Comparison of ENCODE assay signal across 1 cellular context in genomic region chr18:79434611-79435010, GRCh38.
TF ChIP-seq lines count a peak whose summit lies in the region.

No MANE protein-coding gene starts in this region.

TF ChIP-seq in GM12878, 131 proteins besides CTCF, POLR2A, EP300 and RAD21:
- TF ChIP-seq EZH2 (IDR thresholded peaks at IDR 0.05; ENCODE audit: borderline replicate concordance, control insufficient read depth, low read depth, low read length): no peak
- no peak for TF ChIP-seq BCLAF1 (IDR thresholded peaks at IDR 0.05)
- TF ChIP-seq WRNIP1 (IDR thresholded peaks at IDR 0.05; ENCODE audit: borderline replicate concordance, low read depth, low read length): no peak
